1 cellular context compared by ENCODE assay signal in the genomic region with DNA sequence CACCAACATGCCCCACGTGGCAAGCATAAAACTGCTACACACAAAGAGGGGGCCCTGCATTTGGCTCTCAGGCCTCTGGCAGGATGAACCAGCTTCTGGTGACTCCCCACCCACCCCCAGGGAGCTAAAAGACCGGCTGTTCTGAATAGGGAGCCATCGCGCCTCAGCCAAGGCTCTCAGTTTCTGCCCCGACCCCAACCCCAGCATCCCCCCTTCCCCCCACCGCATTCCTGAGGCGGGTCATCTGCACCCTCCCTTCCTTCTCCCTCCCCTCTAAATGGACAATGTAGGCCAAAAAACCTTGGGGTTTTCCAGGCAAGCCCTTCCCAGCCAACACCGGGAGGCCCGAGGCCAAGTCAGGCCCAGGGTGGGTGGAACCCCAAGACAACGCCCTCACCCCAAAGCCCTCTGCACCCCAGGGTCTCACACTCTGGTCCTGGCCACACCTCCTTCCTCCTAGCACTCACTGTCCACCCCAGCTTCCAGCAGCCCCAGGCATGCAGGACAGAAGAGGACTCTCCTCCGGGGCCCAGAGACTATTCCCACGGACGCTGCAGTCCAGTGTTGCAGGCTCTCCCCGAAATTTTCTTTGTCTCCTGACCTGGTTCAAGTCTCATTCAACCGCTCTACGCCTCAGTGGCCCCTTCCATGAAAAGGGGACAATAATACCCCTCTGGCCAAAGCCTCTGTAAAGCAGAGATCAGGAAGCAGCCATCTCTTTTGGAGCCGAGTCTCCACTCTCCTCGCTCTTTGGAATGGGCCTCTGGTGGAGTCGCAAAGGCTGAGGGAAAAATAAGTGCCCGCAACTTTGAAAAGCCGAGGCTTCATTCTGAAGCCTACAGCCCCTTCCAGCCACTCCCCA.
TF ChIP-seq lines count a peak whose summit lies in the region.

No MANE protein-coding gene starts in this region.

TF ChIP-seq in H1, 55 proteins besides CTCF, POLR2A, EP300 and RAD21:
- TF ChIP-seq POLR2AphosphoS5 (IDR thresholded peaks at IDR 0.05; ENCODE audit: low read depth, low read length) (no peak), BCL11A (IDR thresholded peaks at IDR 0.05; ENCODE audit: low read depth in 2 of 2, low read length in 2 of 2) (no peak), SP1 (IDR thresholded peaks at IDR 0.05; ENCODE audit: low read depth, low read length) (no peak), CEBPB (IDR thresholded peaks at IDR 0.05; ENCODE audit: low read depth, low read length) (no peak), FOSL1 (IDR thresholded peaks at IDR 0.05; ENCODE audit: insufficient read depth, low read depth, low read length) (no peak), KDM4A (IDR thresholded peaks at IDR 0.05; ENCODE audit: low read depth, low read length, severe bottlenecking) (no peak), RBBP5 (IDR thresholded peaks at IDR 0.05; ENCODE audit: borderline replicate concordance, low read depth, low read length) (no peak), BRCA1 (IDR thresholded peaks at IDR 0.05; ENCODE audit: low read depth, low read length) (no peak), SUZ12 (IDR thresholded peaks at IDR 0.05; ENCODE audit: low read length) (peak; percentile 29; the same call in 1 of the 2 replicates), ZNF274 (IDR thresholded peaks at IDR 0.05; ENCODE audit: borderline replicate concordance, extremely low read depth, low read length) (no peak), EZH2 (IDR thresholded peaks at IDR 0.05; ENCODE audit: low read depth, low read length, severe bottlenecking) (peak; percentile 26), HDAC2 (IDR thresholded peaks at IDR 0.05; ENCODE audit: borderline replicate concordance in 1 of 2, low read depth in 2 of 2, low read length in 2 of 2) (no peak), SP4 (IDR thresholded peaks at IDR 0.05; ENCODE audit: low read length) (no peak), SRF (IDR thresholded peaks at IDR 0.05; ENCODE audit: low read depth, low read length) (no peak)
- TF ChIP-seq, protein P1, sequence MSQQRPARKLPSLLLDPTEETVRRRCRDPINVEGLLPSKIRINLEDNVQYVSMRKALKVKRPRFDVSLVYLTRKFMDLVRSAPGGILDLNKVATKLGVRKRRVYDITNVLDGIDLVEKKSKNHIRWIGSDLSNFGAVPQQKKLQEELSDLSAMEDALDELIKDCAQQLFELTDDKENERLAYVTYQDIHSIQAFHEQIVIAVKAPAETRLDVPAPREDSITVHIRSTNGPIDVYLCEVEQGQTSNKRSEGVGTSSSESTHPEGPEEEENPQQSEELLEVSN (IDR thresholded peaks at IDR 0.05) = no peak
